ENCODE assay signal across 13 cellular contexts in genomic region chr15:90581771-90582471, GRCh38. TPM values are rescaled to one million over a fixed set of nuclear protein-coding genes. Genes with fewer than 3 reads are reported as not detected.
A peak's percentile ranks its signal among the peaks of the same experiment; 100 is the strongest.
DNase-seq lines count a peak whose midpoint lies in the region; ATAC-seq and TF ChIP-seq lines count a peak whose summit lies in the region.
"Had no signal": no experiment of that assay in that cellular context is flagged by ENCODE, and none has a peak within 500 bp of the region (broad histone marks: within the 10 kb centered on the region; RNA-seq: fewer than 3 reads in every experiment).

No MANE protein-coding gene starts in this region.

- H3K36me3 Mint-ChIP-seq in activated B cell treated with CpG ODN at 0.5 μM for 24 hours (ENCODE audit: low read depth) (peaks cover 8% of the 10 kb centered on the region), endodermal cell (ENCODE audit: low read depth) (no peaks in the 10 kb centered on the region)

- H3K9ac ChIP-seq in endodermal cell (ENCODE audit: extremely low read depth, low read length, poor library complexity, severe bottlenecking): no peak overlapping the region

- H3K4me3 ChIP-seq in endodermal cell (ENCODE audit: low read length) (no peak overlapping the region), HAP-1 (no peak overlapping the region)
- H3K4me3 ChIP-seq: body of pancreas, SJCRH30, skin epidermis had no signal

- intact Hi-C loops in activated B cell treated with CpG ODN at 0.5 μM for 24 hours (cut with micrococcal nuclease): loop anchor here (1.0 to 2.0 kb wide), 2 partner anchors 9 to 17 kb away; no protein-coding TSS in a partner anchor

- POLR2A ChIA-PET in activated B cell treated with CpG ODN at 0.5 μM for 24 hours (lab: Charles Lee): interaction anchor here (0.9 to 1.9 kb wide), 4 partner anchors 12 to 52 kb away, joined by 3 to 5 read pairs (median 4); partner anchors contain the start of gene CRTC3

- in situ Hi-C loops in KBM-7 (cut with MboI; ENCODE audit: low pct_unique_long_range_greater_than_20kb, low sequenced_read_pairs): no loop called here
- in situ Hi-C loops in HAP-1 (cut with MboI; ENCODE audit: low sequenced_read_pairs): no loop called here

- CTCF ChIA-PET in activated B cell treated with CpG ODN at 0.5 μM for 24 hours (lab: Charles Lee): interaction anchor here (0.6 kb wide), 1 partner anchor 27 kb away, joined by 3 read pairs; no protein-coding TSS in a partner anchor

- H3K4me3 Mint-ChIP-seq in activated B cell treated with CpG ODN at 0.5 μM for 24 hours (peak overlapping the region; percentile 38), endodermal cell (no peak overlapping the region)

- H3K36me3 ChIP-seq in endodermal cell (ENCODE audit: control insufficient read depth, insufficient read depth, low read length) (no peaks in the 10 kb centered on the region), HAP-1 (replicated peaks) (no peaks in the 10 kb centered on the region)
- H3K36me3 ChIP-seq: SJCRH30 had no signal

- H3K27ac ChIP-seq in endodermal cell (ENCODE audit: low read depth, low read length): no peak overlapping the region
- H3K27ac ChIP-seq: body of pancreas, SJCRH30 had no signal

- H3K27me3 Mint-ChIP-seq in activated B cell treated with CpG ODN at 0.5 μM for 24 hours (no peaks in the 10 kb centered on the region), endodermal cell (ENCODE audit: insufficient read depth) (no peaks in the 10 kb centered on the region)

- DNase-seq in KBM-7 (peak; percentile 44), activated B cell treated with CpG ODN at 0.5 μM for 24 hours (no peak), endodermal cell (peak; percentile 51), NCI-H187 treated with DMSO at 0.1 percent for 48 hours (lab: John Stamatoyannopoulos, UW) (no peak), NK-92 (lab: John Stamatoyannopoulos, UW; ENCODE audit: unreplicated experiment) (no peak), HAP-1 (ENCODE audit: low spot score in 2 of 2) (no peak)
- peak; percentile 38 for DNase-seq in stimulated activated CD4-positive, alpha-beta T cell treated with anti-CD3 and anti-CD28 coated beads, Interleukin-4, amount 100 ng/mL, for 24 hours
- DNase-seq: body of pancreas, DMS79, NCI-H524, SJCRH30 had no signal

- WGBS in endodermal cell (ENCODE audit: insufficient coverage in 1 of 2, insufficient read length in 1 of 2), 2 experiments: 70 to 77% methylated on average over 3 to 7 of the region's 7 CpGs

- H3K9me3 Mint-ChIP-seq in activated B cell treated with CpG ODN at 0.5 μM for 24 hours (no peaks in the 10 kb centered on the region), endodermal cell (no peaks in the 10 kb centered on the region)

- no peaks in the 10 kb centered on the region for H3K4me1 ChIP-seq in endodermal cell (ENCODE audit: control insufficient read depth, insufficient read depth, low read length)
- peaks cover 24% of the 10 kb centered on the region for H3K4me1 ChIP-seq in HAP-1
- H3K4me1 ChIP-seq: SJCRH30 had no signal

- peak; percentile 34 for ATAC-seq in activated B cell treated with CpG ODN at 0.5 μM for 24 hours (ENCODE audit: low read depth)
- no peak for ATAC-seq in HG03025 (IDR thresholded peaks at IDR 0.05; ENCODE audit: low FRiP score, unreplicated experiment)
- ATAC-seq: body of pancreas had no signal

- H3K27ac Mint-ChIP-seq in activated B cell treated with CpG ODN at 0.5 μM for 24 hours: peak overlapping the region; percentile 69
- no peak overlapping the region for H3K27ac Mint-ChIP-seq in endodermal cell

- H3K4me1 Mint-ChIP-seq in activated B cell treated with CpG ODN at 0.5 μM for 24 hours (peaks cover 67% of the 10 kb centered on the region), endodermal cell (peaks cover 12% of the 10 kb centered on the region)

- H3K27me3 ChIP-seq in endodermal cell (ENCODE audit: control insufficient read depth, insufficient read depth, low read length, poor library complexity, severe bottlenecking): no peaks in the 10 kb centered on the region
- H3K27me3 ChIP-seq in HAP-1 (ENCODE audit: low read depth): no peaks in the 10 kb centered on the region
- H3K27me3 ChIP-seq: body of pancreas, SJCRH30 had no signal

- TF ChIP-seq CTCF in activated B cell treated with CpG ODN at 0.5 μM for 24 hours (IDR thresholded peaks at IDR 0.05) (no peak), endodermal cell (conservative IDR thresholded peaks at IDR 0.05) (peak; percentile 13)

- H3K9me3 ChIP-seq in endodermal cell (ENCODE audit: control insufficient read depth, low read length) (no peaks in the 10 kb centered on the region), HAP-1 (no peaks in the 10 kb centered on the region)
- H3K9me3 ChIP-seq: body of pancreas, SJCRH30 had no signal

RNA-seq across cellular contexts. Expression of gene CRTC3, which starts 52.2 kb away (rescaled TPM):
- total RNA-seq in activated B cell treated with CpG ODN at 0.5 μM for 24 hours: 54.7 and 65.0 TPM in 2 replicates
- total RNA-seq in endodermal cell: 10 to 100 TPM; 17.3 to 21.9 TPM
- polyA plus RNA-seq in endodermal cell (2013, experiment 1 of 2): 13.9 TPM
- polyA plus RNA-seq in endodermal cell (2013, experiment 2 of 2): 12.7 TPM

Comparison
In these comparisons a context has a peak if more than half of its experiments do, and no peak if none do; other contexts are left out.
1. DNase-seq: peak in KBM-7 (single experiment), endodermal cell (single experiment) and stimulated activated CD4-positive, alpha-beta T cell treated with anti-CD3 and anti-CD28 coated beads, Interleukin-4, amount 100 ng/mL, for 24 hours (single experiment); none in activated B cell treated with CpG ODN at 0.5 μM for 24 hours (single experiment), NCI-H187 treated with DMSO at 0.1 percent for 48 hours (single experiment), NK-92 (single experiment) and HAP-1 (0 of 2).